Comparison of ENCODE assay signal across 29 cellular contexts in genomic region chr18:45757005-45757404, GRCh38. TPM values are rescaled to one million over a fixed set of nuclear protein-coding genes. Genes with fewer than 3 reads are reported as not detected.
"Had no signal": no experiment of that assay in that cellular context is flagged by ENCODE, and none has a peak within 500 bp of the region (broad histone marks: within the 10 kb centered on the region; RNA-seq: fewer than 3 reads in every experiment).

No MANE protein-coding gene starts in this region.

- H3K4me1 ChIP-seq: colonic mucosa, testis had no signal

- H3K9me3 ChIP-seq: colonic mucosa, gastrocnemius medialis, ovary, psoas muscle, sigmoid colon, testis, tibial artery had no signal

- H3K27me3 Mint-ChIP-seq: type B pancreatic cell had no signal

- H3K27ac Mint-ChIP-seq: dendritic cell treated with granulocyte-macrophage colony-stimulating factor and Interleukin-4, amounts not matched to agents 40 ng/mL and 50 ng/mL, for 4 days; endodermal cell; memory B cell; naive thymus-derived CD4-positive, alpha-beta T cell; nephron progenitor cell; stimulated activated memory B cell treated with anti-CD40 and anti-IgM and Interleukin-4, amounts not matched to agents 10 μg/mL and 1 μg/mL and 100 μg/mL, for 72 hours; type B pancreatic cell had no signal

- H3K4me3 Mint-ChIP-seq: dendritic cell treated with granulocyte-macrophage colony-stimulating factor and Interleukin-4, amounts not matched to agents 40 ng/mL and 50 ng/mL, for 4 days; endodermal cell; memory B cell; naive thymus-derived CD4-positive, alpha-beta T cell; nephron progenitor cell; stimulated activated memory B cell treated with anti-CD40 and anti-IgM and Interleukin-4, amounts not matched to agents 10 μg/mL and 1 μg/mL and 100 μg/mL, for 72 hours; type B pancreatic cell had no signal

- H3K27ac ChIP-seq: colonic mucosa, epithelial cell of prostate, gastrocnemius medialis, ovary, psoas muscle, sigmoid colon, testis had no signal

- H3K9me3 Mint-ChIP-seq: dendritic cell treated with granulocyte-macrophage colony-stimulating factor and Interleukin-4, amounts not matched to agents 40 ng/mL and 50 ng/mL, for 4 days; memory B cell; nephron progenitor cell; stimulated activated memory B cell treated with anti-CD40 and anti-IgM and Interleukin-4, amounts not matched to agents 10 μg/mL and 1 μg/mL and 100 μg/mL, for 72 hours had no signal

- H3K4me3 ChIP-seq: colonic mucosa, gastrocnemius medialis, lung, ovary, psoas muscle, sigmoid colon, testis, tibial artery had no signal

- ATAC-seq: esophagus mucosa; gastrocnemius medialis; naive thymus-derived CD4-positive, alpha-beta T cell; psoas muscle; right cardiac atrium; stimulated activated memory B cell treated with anti-CD40 and anti-IgM and Interleukin-4, amounts not matched to agents 10 μg/mL and 1 μg/mL and 100 μg/mL, for 72 hours; stimulated activated naive CD8-positive, alpha-beta T cell treated with anti-CD3 and anti-CD28 coated beads, Interleukin-15, Interleukin-2, amounts not matched to agents 100 U/mL and 50 U/mL, for 24 hours had no signal

- H3K36me3 Mint-ChIP-seq: memory B cell; stimulated activated memory B cell treated with anti-CD40 and anti-IgM and Interleukin-4, amounts not matched to agents 10 μg/mL and 1 μg/mL and 100 μg/mL, for 72 hours; type B pancreatic cell had no signal

- FAIRE-seq: keratinocyte had no signal

- DNase-seq: colonic mucosa; effector CD8-positive, alpha-beta T cell; endodermal cell; foreskin fibroblast; gastrocnemius medialis; head of caudate nucleus; midbrain; naive thymus-derived CD4-positive, alpha-beta T cell; nephron progenitor cell; nucleus accumbens; ovary; posterior cingulate gyrus; psoas muscle; right cardiac atrium; sigmoid colon; stimulated activated CD4-positive, alpha-beta T cell treated with anti-CD3 and anti-CD28 coated beads, Interleukin-2, amount 100 ng/mL, for 24 hours; stimulated activated CD4-positive, alpha-beta T cell treated with anti-CD3 and anti-CD28 coated beads, Interleukin-4, amount 100 ng/mL, for 4 hours; stimulated activated naive CD8-positive, alpha-beta T cell treated with anti-CD3 and anti-CD28 coated beads, Interleukin-15, Interleukin-2, amounts not matched to agents 100 U/mL and 50 U/mL, for 24 hours; substantia nigra; testis; tibial artery had no signal

- H3K36me3 ChIP-seq: colonic mucosa, gastrocnemius medialis, ovary, sigmoid colon, tibial artery had no signal

- H3K27me3 ChIP-seq: colonic mucosa, gastrocnemius medialis, ovary, sigmoid colon, testis, tibial artery had no signal

RNA-seq across cellular contexts. Expression of gene SLC14A1, which starts 33.0 kb away (rescaled TPM):
- total RNA-seq: endodermal cell had no signal
- polyA plus RNA-seq: keratinocyte had no signal
